In genomic region chr7:29685651-29686271, GRCh38 we compare ENCODE assay signal across 8 cellular contexts.
DNase-seq lines count a peak whose midpoint lies in the region; ATAC-seq, FAIRE-seq and TF ChIP-seq lines count a peak whose summit lies in the region.
"Not testable (repeated sequence)": the region's sequence is repeated elsewhere in the genome, so short reads cannot be mapped to it uniquely, and the experiment has no call there.

No MANE protein-coding gene starts in this region.

- not testable (repeated sequence) for H3K9me3 ChIP-seq in ES-I3 (ENCODE audit: control insufficient read depth, insufficient read depth, low read length); HepG2 (ENCODE audit: low read length); psoas muscle; aorta (ENCODE audit: control insufficient read depth, low read length)

- H3K27ac Mint-ChIP-seq in activated naive CD4-positive, alpha-beta T cell treated with anti-CD3 and anti-CD28 coated beads, Interleukin-2, amount 50 U/mL, for 24 hours: not testable (repeated sequence)

- not testable (repeated sequence) for TF ChIP-seq POLR2A in HepG2 (IDR thresholded peaks at IDR 0.05; ENCODE audit: insufficient read depth in 1 of 2, low read depth in 2 of 2, low read length in 2 of 2)

- not testable (repeated sequence) for H3K4me1 Mint-ChIP-seq in activated naive CD4-positive, alpha-beta T cell treated with anti-CD3 and anti-CD28 coated beads, Interleukin-2, amount 50 U/mL, for 24 hours

- not testable (repeated sequence) for H2AFZ ChIP-seq in HepG2 (ENCODE audit: low read length)

- not testable (repeated sequence) for TF ChIP-seq CTCF in epithelial cell of esophagus (IDR thresholded peaks at IDR 0.05; ENCODE audit: insufficient read depth, low read depth, low read length, missing control alignments); HepG2 (CRISPR knock-in tag; IDR thresholded peaks at IDR 0.05); psoas muscle (IDR thresholded peaks at IDR 0.05)

- H3K36me3 ChIP-seq in ES-I3 (ENCODE audit: insufficient read depth, low read length); HepG2 (replicated peaks in 1 of 2; ENCODE audit: control insufficient read depth in 1 of 2, insufficient read depth in 2 of 2, low read length in 2 of 2); psoas muscle (ENCODE audit: insufficient read depth in 1 of 2, low read depth in 1 of 2); aorta (ENCODE audit: control insufficient read depth in 1 of 2, insufficient read depth in 2 of 2, low read length in 1 of 2): not testable (repeated sequence)

- H3K36me3 Mint-ChIP-seq in activated naive CD4-positive, alpha-beta T cell treated with anti-CD3 and anti-CD28 coated beads, Interleukin-2, amount 50 U/mL, for 24 hours: not testable (repeated sequence)

- POLR2A ChIA-PET in HepG2 (lab: Yijun Ruan, JAX): not testable (repeated sequence)

- peak overlapping the region; percentile 62 for H3K4me3 Mint-ChIP-seq in activated naive CD4-positive, alpha-beta T cell treated with anti-CD3 and anti-CD28 coated beads, Interleukin-2, amount 50 U/mL, for 24 hours

- peak; percentile 20 for DNase-seq in KBM-7
- peak; percentile 33 for DNase-seq in RPMI8226
- DNase-seq in epithelial cell of esophagus (ENCODE audit: low read depth); HepG2 (ENCODE audit: low spot score); psoas muscle; aorta: not testable (repeated sequence)

- TF ChIP-seq EP300 in HepG2 (IDR thresholded peaks at IDR 0.05; ENCODE audit: low read depth in 2 of 2, low read length in 2 of 2); HepG2 (CRISPR knock-in tag; IDR thresholded peaks at IDR 0.05; ENCODE audit: borderline replicate concordance): not testable (repeated sequence)

- H4K20me1 ChIP-seq in HepG2 (ENCODE audit: insufficient read depth, low read length): not testable (repeated sequence)

- H3K27ac ChIP-seq in HepG2 (ENCODE audit: extremely low read length, insufficient read depth, low read length) (peak overlapping the region; percentile 84), psoas muscle (peak overlapping the region; percentile 93), aorta (ENCODE audit: low read depth in 1 of 2, low read length in 2 of 2) (peak overlapping the region; percentile 62 to 72)

- H3K27me3 ChIP-seq in HepG2 (ENCODE audit: control insufficient read depth in 1 of 2, insufficient read depth in 2 of 2, low read length in 2 of 2); psoas muscle (ENCODE audit: insufficient read depth in 3 of 3, low read length in 2 of 3); aorta (ENCODE audit: control insufficient read depth in 1 of 2, insufficient read depth in 2 of 2, low read length in 1 of 2): not testable (repeated sequence)

- ATAC-seq in HepG2 (peak; percentile 10; the same call in 2 of the 3 replicates), aorta (ENCODE audit: low FRiP score) (peak; percentile 4)
- ATAC-seq in psoas muscle: not testable (repeated sequence)

- H3K79me2 ChIP-seq in HepG2 (ENCODE audit: insufficient read depth, low read length): not testable (repeated sequence)

- in situ Hi-C loops in KBM-7 (cut with MboI; ENCODE audit: low pct_unique_long_range_greater_than_20kb, low sequenced_read_pairs); HepG2 (cut with HindIII; ENCODE audit: extremely low pct_ligation_motif_present, low pct_unique_long_range_greater_than_20kb): not testable (repeated sequence)

- H3K9ac ChIP-seq in ES-I3 (ENCODE audit: low read depth, low read length) (peak overlapping the region; percentile 52; the same call in 1 of the 2 replicates), HepG2 (ENCODE audit: insufficient read depth, low read depth, low read length) (peak overlapping the region; percentile 78)

- H3K4me3 ChIP-seq in epithelial cell of esophagus (ENCODE audit: low read length): peak overlapping the region; percentile 52
- H3K4me3 ChIP-seq in HepG2 (replicated peaks in 1 of 3; ENCODE audit: insufficient read depth in 1 of 3, low read depth in 2 of 3, low read length in 3 of 3): peak overlapping the region; percentile 74 to 81 (median 77)
- peak overlapping the region; percentile 73 for H3K4me3 ChIP-seq in psoas muscle
- peak overlapping the region; percentile 35 to 94 for H3K4me3 ChIP-seq in aorta (ENCODE audit: low read length in 2 of 2)

- CTCF ChIA-PET in HepG2 (lab: Yijun Ruan, JAX; ENCODE audit: low intra/inter-chr PET ratio, low total read pairs): not testable (repeated sequence)

- H3K27me3 Mint-ChIP-seq in activated naive CD4-positive, alpha-beta T cell treated with anti-CD3 and anti-CD28 coated beads, Interleukin-2, amount 50 U/mL, for 24 hours: not testable (repeated sequence)

- WGBS in HepG2 (ENCODE audit: low lambda C conversion rate): 1% methylated on average over 20 of the region's 21 CpGs
- 3 to 7% (median 3%) methylated on average over 14 to 21 of the region's 21 CpGs for WGBS in psoas muscle, 3 donors
- WGBS in aorta, 2 donors: 3% methylated on average over 18 to 20 of the region's 21 CpGs

- FAIRE-seq in HepG2 (lab: Jason Lieb, UNC): not testable (repeated sequence)

- intact Hi-C loops in HepG2 (cut with micrococcal nuclease; ENCODE audit: unreplicated experiment): loop anchor here (5.0 kb wide), 1 partner anchor 203 kb away; no protein-coding TSS in a partner anchor
- intact Hi-C loops in psoas muscle (cut with DNase I); aorta (cut with DNase I): not testable (repeated sequence)

- H3K9me3 Mint-ChIP-seq in activated naive CD4-positive, alpha-beta T cell treated with anti-CD3 and anti-CD28 coated beads, Interleukin-2, amount 50 U/mL, for 24 hours: not testable (repeated sequence)

- TF ChIP-seq RAD21 in HepG2 (CRISPR knock-in tag; IDR thresholded peaks at IDR 0.05): not testable (repeated sequence)

- H3K4me2 ChIP-seq in HepG2 (ENCODE audit: low read depth, low read length): peak overlapping the region; percentile 74

- H3K4me1 ChIP-seq in ES-I3 (ENCODE audit: insufficient read depth, low read length); HepG2 (ENCODE audit: insufficient read depth, low read length); psoas muscle; aorta (ENCODE audit: control insufficient read depth in 1 of 2, insufficient read depth in 2 of 2, low read length in 2 of 2): not testable (repeated sequence)

- BruUV-seq in HepG2 (replicated peaks; lab: Mats Ljungman, UMichigan): not testable (repeated sequence)

TF ChIP-seq in HepG2, 621 proteins besides CTCF, POLR2A, EP300 and RAD21:
- peak; percentile 44 for TF ChIP-seq HNRNPLL (IDR thresholded peaks at IDR 0.05; ENCODE audit: low read depth, low read length, poor library complexity, severe bottlenecking)
